In the genomic region with DNA sequence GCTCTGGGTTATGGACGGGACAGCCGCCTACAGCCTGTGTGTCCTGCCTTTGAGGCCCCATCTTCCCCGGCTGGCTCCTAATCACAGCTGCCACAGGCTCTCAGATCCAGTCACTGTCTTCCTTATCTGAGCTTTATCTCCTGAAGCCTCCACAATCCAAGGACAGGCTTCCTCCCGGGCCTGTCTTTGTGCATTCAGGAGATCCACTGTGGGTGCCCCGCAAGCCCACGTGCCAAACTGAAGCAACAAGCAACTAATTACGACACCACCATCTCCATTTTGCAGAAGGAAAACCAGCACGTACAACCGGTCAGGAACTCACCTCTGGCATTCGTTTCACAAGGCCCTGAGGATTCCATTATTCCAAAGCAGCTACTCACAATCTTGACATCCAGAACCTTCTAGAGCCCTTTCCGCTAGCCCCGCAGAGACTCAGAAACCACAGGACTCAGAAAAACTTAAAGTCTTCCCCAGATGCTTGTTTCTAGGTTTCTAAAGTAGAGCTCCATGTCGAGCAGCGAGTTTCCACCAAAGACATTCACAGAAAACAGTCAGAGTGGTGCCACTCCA, we compare ENCODE assay signal across 1 cellular context.
TF ChIP-seq lines count a peak whose summit lies in the region.

No MANE protein-coding gene starts in this region.

TF ChIP-seq in K562, 482 proteins besides CTCF, POLR2A, EP300 and RAD21:
- TF ChIP-seq, protein P1, sequence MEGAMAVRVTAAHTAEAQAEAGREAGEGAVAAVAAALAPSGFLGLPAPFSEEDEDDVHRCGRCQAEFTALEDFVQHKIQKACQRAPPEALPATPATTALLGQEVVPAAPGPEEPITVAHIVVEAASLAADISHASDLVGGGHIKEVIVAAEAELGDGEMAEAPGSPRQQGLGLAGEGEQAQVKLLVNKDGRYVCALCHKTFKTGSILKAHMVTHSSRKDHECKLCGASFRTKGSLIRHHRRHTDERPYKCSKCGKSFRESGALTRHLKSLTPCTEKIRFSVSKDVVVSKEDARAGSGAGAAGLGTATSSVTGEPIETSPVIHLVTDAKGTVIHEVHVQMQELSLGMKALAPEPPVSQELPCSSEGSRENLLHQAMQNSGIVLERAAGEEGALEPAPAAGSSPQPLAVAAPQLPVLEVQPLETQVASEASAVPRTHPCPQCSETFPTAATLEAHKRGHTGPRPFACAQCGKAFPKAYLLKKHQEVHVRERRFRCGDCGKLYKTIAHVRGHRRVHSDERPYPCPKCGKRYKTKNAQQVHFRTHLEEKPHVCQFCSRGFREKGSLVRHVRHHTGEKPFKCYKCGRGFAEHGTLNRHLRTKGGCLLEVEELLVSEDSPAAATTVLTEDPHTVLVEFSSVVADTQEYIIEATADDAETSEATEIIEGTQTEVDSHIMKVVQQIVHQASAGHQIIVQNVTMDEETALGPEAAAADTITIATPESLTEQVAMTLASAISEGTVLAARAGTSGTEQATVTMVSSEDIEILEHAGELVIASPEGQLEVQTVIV (CRISPR knock-in tag; IDR thresholded peaks at IDR 0.05; ENCODE audit: borderline replicate concordance), result no peak
- TF ChIP-seq L3MBTL2 (IDR thresholded peaks at IDR 0.05), result no peak
- peak; percentile 13; the same call in 1 of the 2 replicates for TF ChIP-seq ARID1B (IDR thresholded peaks at IDR 0.05)
- TF ChIP-seq JUND (IDR thresholded peaks at IDR 0.05; ENCODE audit: borderline replicate concordance, low read depth, low read length), result no peak
- no peak for TF ChIP-seq JUND (tag; IDR thresholded peaks at IDR 0.05; ENCODE audit: borderline replicate concordance, low read depth, low read length)
- no peak for TF ChIP-seq ETS2 (tag; IDR thresholded peaks at IDR 0.05; ENCODE audit: borderline replicate concordance, poor library complexity, severe bottlenecking)
- TF ChIP-seq MAFK (IDR thresholded peaks at IDR 0.05; ENCODE audit: low read length), result no peak
- 0 out of 2 replicates have a peak, but pooled peaks have one; percentile 62 for TF ChIP-seq MECOM (CRISPR knock-in tag; IDR thresholded peaks at IDR 0.05)
- TF ChIP-seq PTBP1 (IDR thresholded peaks at IDR 0.05; ENCODE audit: low read depth, low read length), result no peak
- TF ChIP-seq CTBP1 (IDR thresholded peaks at IDR 0.05; ENCODE audit: borderline replicate concordance), result peak; percentile 23; the same call in 1 of the 2 replicates
- TF ChIP-seq BHLHE40 (IDR thresholded peaks at IDR 0.05; ENCODE audit: low read length), result no peak
- no peak for TF ChIP-seq RAD51 (IDR thresholded peaks at IDR 0.05; ENCODE audit: borderline replicate concordance, low read depth)
- TF ChIP-seq ZNF121 (CRISPR knock-in tag; conservative IDR thresholded peaks at IDR 0.05), result no peak
- no peak for TF ChIP-seq DACH1 (IDR thresholded peaks at IDR 0.05; ENCODE audit: partially characterized antibody)
- TF ChIP-seq RCOR1 (IDR thresholded peaks at IDR 0.05; ENCODE audit: borderline replicate concordance in 1 of 2, low read depth in 2 of 2, low read length in 2 of 2), result 0 out of 4 replicates have a peak, but pooled peaks of 1 of the 2 experiments have one; percentile 12
- TF ChIP-seq LARP7 (IDR thresholded peaks at IDR 0.05), result no peak
- TF ChIP-seq YBX1 (IDR thresholded peaks at IDR 0.05), result no peak
- no peak for TF ChIP-seq CREM (IDR thresholded peaks at IDR 0.05; ENCODE audit: low read depth)
- 0 out of 2 replicates have a peak, but pooled peaks have one; percentile 10 for TF ChIP-seq CBFA2T3 (IDR thresholded peaks at IDR 0.05)
- TF ChIP-seq ZNF445 (CRISPR knock-in tag; IDR thresholded peaks at IDR 0.05; ENCODE audit: low read depth), result no peak
- no peak for TF ChIP-seq BCL6 (CRISPR knock-in tag; IDR thresholded peaks at IDR 0.05)
